ENCODE assay signal across 15 cellular contexts in genomic region chr3:70816346-70816745, GRCh38.
A peak's percentile ranks its signal among the peaks of the same experiment; 100 is the strongest.
DNase-seq lines count a peak whose midpoint lies in the region; ATAC-seq and TF ChIP-seq lines count a peak whose summit lies in the region.
"Had no signal": no experiment of that assay in that cellular context is flagged by ENCODE, and none has a peak within 500 bp of the region (broad histone marks: within the 10 kb centered on the region; RNA-seq: fewer than 3 reads in every experiment).

No MANE protein-coding gene starts in this region.

- DNase-seq in NCI-H446 (lab: John Stamatoyannopoulos, UW) (peak; percentile 12 to 66), PC-3 (no peak), amniotic epithelial cell (ENCODE audit: low read depth) (peak; percentile 16), myocyte (ENCODE audit: low read depth) (peak; percentile 59), globus pallidus (ENCODE audit: low spot score) (no peak), SHP77 (lab: John Stamatoyannopoulos, UW) (no peak)
- DNase-seq: BE2C; CD4-positive, alpha-beta memory T cell; DND-41; GDM1; HFFc6 had no signal

- H3F3A ChIP-seq in PC-3 (ENCODE audit: low read length, unreplicated experiment): no peaks in the 10 kb centered on the region

- peaks cover 32% of the 10 kb centered on the region for H3K4me1 ChIP-seq in PC-3 (ENCODE audit: insufficient read depth, low read length)
- H3K4me1 ChIP-seq: BE2C, HAP-1 had no signal

- CTCF ChIA-PET in PC-3 (lab: Charles Lee): no interaction called here

- no peaks in the 10 kb centered on the region for H3K27me3 ChIP-seq in PC-3 (ENCODE audit: low read length)

- TF ChIP-seq CTCF in PC-3 (conservative IDR thresholded peaks at IDR 0.05; ENCODE audit: low read depth, low read length): no peak

- intact Hi-C loops in PC-3 (cut with micrococcal nuclease): loop anchor here (5.0 kb wide), 1 partner anchor 44 kb away; no protein-coding TSS in a partner anchor

- no peak for ATAC-seq in PC-3
- no peak for ATAC-seq in esophagus mucosa
- ATAC-seq: HepG2 had no signal

- H3K9ac ChIP-seq in PC-3 (ENCODE audit: low read length): no peak overlapping the region

- H4K20me1 ChIP-seq in PC-3 (ENCODE audit: low read length): no peaks in the 10 kb centered on the region

- H3K9me2 ChIP-seq in PC-3 (replicated peaks; ENCODE audit: low read length): no peaks in the 10 kb centered on the region

- H3K27ac ChIP-seq in PC-3 (ENCODE audit: low read length): peak overlapping the region; percentile 31
- H3K27ac ChIP-seq: C4-2B had no signal

- POLR2A ChIA-PET in PC-3 (lab: Charles Lee; ENCODE audit: unreplicated experiment): no interaction called here

- BruUV-seq in PC-3 (replicated peaks; lab: Mats Ljungman, UMichigan): no TSS peak

- H3K9me3 ChIP-seq in PC-3 (ENCODE audit: low read length): no peaks in the 10 kb centered on the region
- H3K9me3 ChIP-seq: BE2C, HAP-1 had no signal

- no peaks in the 10 kb centered on the region for H3K36me3 ChIP-seq in PC-3 (ENCODE audit: low read depth, low read length)
- H3K36me3 ChIP-seq: BE2C, HAP-1 had no signal

- no peak overlapping the region for H3K4me3 ChIP-seq in PC-3 (ENCODE audit: low read length)
- H3K4me3 ChIP-seq: HAP-1 had no signal

- H3K79me2 ChIP-seq in PC-3 (ENCODE audit: low read length): no peaks in the 10 kb centered on the region

- H3K4me2 ChIP-seq in PC-3 (ENCODE audit: low read length): peak overlapping the region; percentile 30

- H2AFZ ChIP-seq in PC-3 (ENCODE audit: low read length): no peak overlapping the region

Comparison
In these comparisons a context has a peak if more than half of its experiments do, and no peak if none do; other contexts are left out.
1. DNase-seq: peak in NCI-H446 (2 of 2), amniotic epithelial cell (single experiment) and myocyte (single experiment); none in PC-3 (single experiment), globus pallidus (single experiment) and SHP77 (0 of 2).